Comparison of ENCODE assay signal across 1 cellular context in genomic region chr1:58783993-58784757, GRCh38.
A peak's percentile ranks its signal among the peaks of the same experiment; 100 is the strongest.
TF ChIP-seq lines count a peak whose summit lies in the region.

Gene JUN, minus strand, starts transcription at chr1:58784047. Its CDS starts 977 bp downstream, at chr1:58783070.

TF ChIP-seq in HepG2, 621 proteins besides CTCF, POLR2A, EP300 and RAD21 (continued from another document and continues in another):
- TF ChIP-seq, protein P1, sequence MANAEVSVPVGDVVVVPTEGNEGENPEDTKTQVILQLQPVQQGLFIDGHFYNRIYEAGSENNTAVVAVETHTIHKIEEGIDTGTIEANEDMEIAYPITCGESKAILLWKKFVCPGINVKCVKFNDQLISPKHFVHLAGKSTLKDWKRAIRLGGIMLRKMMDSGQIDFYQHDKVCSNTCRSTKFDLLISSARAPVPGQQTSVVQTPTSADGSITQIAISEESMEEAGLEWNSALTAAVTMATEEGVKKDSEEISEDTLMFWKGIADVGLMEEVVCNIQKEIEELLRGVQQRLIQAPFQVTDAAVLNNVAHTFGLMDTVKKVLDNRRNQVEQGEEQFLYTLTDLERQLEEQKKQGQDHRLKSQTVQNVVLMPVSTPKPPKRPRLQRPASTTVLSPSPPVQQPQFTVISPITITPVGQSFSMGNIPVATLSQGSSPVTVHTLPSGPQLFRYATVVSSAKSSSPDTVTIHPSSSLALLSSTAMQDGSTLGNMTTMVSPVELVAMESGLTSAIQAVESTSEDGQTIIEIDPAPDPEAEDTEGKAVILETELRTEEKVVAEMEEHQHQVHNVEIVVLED (CRISPR knock-in tag; IDR thresholded peaks at IDR 0.05; ENCODE audit: borderline replicate concordance): peak; percentile 57; the same call in 1 of the 2 replicates
- TF ChIP-seq ZNF646 (CRISPR knock-in tag; IDR thresholded peaks at IDR 0.05) (no peak), ZNF281 (CRISPR knock-in tag; IDR thresholded peaks at IDR 0.05; ENCODE audit: borderline replicate concordance) (peak; percentile 83), NONO (IDR thresholded peaks at IDR 0.05) (no peak), NONO (CRISPR knock-in tag; conservative IDR thresholded peaks at IDR 0.05) (peak; percentile 51), HOXA5 (CRISPR knock-in tag; IDR thresholded peaks at IDR 0.05) (peak; percentile 63; the same call in 1 of the 2 replicates), ZNF674 (CRISPR knock-in tag; IDR thresholded peaks at IDR 0.05; ENCODE audit: low read depth) (no peak), ATAD3A (CRISPR knock-in tag; IDR thresholded peaks at IDR 0.05) (no peak), SYNCRIP (IDR thresholded peaks at IDR 0.05; ENCODE audit: insufficient read depth, low read depth, low read length) (no peak), ZNF225 (CRISPR knock-in tag; IDR thresholded peaks at IDR 0.05) (no peak), ZNF230 (CRISPR knock-in tag; IDR thresholded peaks at IDR 0.05) (no peak), ZNF713 (CRISPR knock-in tag; IDR thresholded peaks at IDR 0.05) (peak; percentile 30; the same call in 1 of the 2 replicates), RXRA (CRISPR knock-in tag; IDR thresholded peaks at IDR 0.05) (peak; percentile 54), JDP2 (CRISPR knock-in tag; IDR thresholded peaks at IDR 0.05; ENCODE audit: borderline replicate concordance) (no peak), SAFB2 (CRISPR knock-in tag; IDR thresholded peaks at IDR 0.05; ENCODE audit: borderline replicate concordance, low read depth) (no peak; the same call in 1 of the 2 replicates), NR2F1 (CRISPR knock-in tag; IDR thresholded peaks at IDR 0.05) (no peak), ZNF7 (CRISPR knock-in tag; IDR thresholded peaks at IDR 0.05) (no peak), ZNF337 (CRISPR knock-in tag; IDR thresholded peaks at IDR 0.05; ENCODE audit: borderline replicate concordance, low read depth) (0 out of 2 replicates have a peak, but pooled peaks have one; percentile 1), ISX (CRISPR knock-in tag; conservative IDR thresholded peaks at IDR 0.05) (no peak), FOXK1 (CRISPR knock-in tag; IDR thresholded peaks at IDR 0.05; ENCODE audit: borderline replicate concordance, low read depth) (peak; percentile 48; the same call in 1 of the 2 replicates), PAXIP1 (CRISPR knock-in tag; conservative IDR thresholded peaks at IDR 0.05) (peak; percentile 51; the same call in 1 of the 2 replicates), CCAR2 (optimal IDR thresholded peaks at IDR 0.05; ENCODE audit: low read depth, low read length) (no peak), PATZ1 (CRISPR knock-in tag; IDR thresholded peaks at IDR 0.05) (peak; percentile 92), GATAD2A (CRISPR knock-in tag; IDR thresholded peaks at IDR 0.05) (no peak), RFXAP (CRISPR knock-in tag; IDR thresholded peaks at IDR 0.05; ENCODE audit: borderline replicate concordance) (peak; percentile 59), PHF5A (CRISPR knock-in tag; IDR thresholded peaks at IDR 0.05; ENCODE audit: low read depth, unreplicated experiment) (no peak), MIER3 (CRISPR knock-in tag; IDR thresholded peaks at IDR 0.05; ENCODE audit: borderline replicate concordance) (no peak; the same call in 1 of the 2 replicates)
- TF ChIP-seq, protein P2, sequence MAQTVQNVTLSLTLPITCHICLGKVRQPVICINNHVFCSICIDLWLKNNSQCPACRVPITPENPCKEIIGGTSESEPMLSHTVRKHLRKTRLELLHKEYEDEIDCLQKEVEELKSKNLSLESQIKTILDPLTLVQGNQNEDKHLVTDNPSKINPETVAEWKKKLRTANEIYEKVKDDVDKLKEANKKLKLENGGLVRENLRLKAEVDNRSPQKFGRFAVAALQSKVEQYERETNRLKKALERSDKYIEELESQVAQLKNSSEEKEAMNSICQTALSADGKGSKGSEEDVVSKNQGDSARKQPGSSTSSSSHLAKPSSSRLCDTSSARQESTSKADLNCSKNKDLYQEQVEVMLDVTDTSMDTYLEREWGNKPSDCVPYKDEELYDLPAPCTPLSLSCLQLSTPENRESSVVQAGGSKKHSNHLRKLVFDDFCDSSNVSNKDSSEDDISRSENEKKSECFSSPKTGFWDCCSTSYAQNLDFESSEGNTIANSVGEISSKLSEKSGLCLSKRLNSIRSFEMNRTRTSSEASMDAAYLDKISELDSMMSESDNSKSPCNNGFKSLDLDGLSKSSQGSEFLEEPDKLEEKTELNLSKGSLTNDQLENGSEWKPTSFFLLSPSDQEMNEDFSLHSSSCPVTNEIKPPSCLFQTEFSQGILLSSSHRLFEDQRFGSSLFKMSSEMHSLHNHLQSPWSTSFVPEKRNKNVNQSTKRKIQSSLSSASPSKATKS (CRISPR knock-in tag; IDR thresholded peaks at IDR 0.05): no peak
- TF ChIP-seq, protein P3, sequence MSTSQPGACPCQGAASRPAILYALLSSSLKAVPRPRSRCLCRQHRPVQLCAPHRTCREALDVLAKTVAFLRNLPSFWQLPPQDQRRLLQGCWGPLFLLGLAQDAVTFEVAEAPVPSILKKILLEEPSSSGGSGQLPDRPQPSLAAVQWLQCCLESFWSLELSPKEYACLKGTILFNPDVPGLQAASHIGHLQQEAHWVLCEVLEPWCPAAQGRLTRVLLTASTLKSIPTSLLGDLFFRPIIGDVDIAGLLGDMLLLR (CRISPR knock-in tag; IDR thresholded peaks at IDR 0.05): no peak
- TF ChIP-seq, protein P4, sequence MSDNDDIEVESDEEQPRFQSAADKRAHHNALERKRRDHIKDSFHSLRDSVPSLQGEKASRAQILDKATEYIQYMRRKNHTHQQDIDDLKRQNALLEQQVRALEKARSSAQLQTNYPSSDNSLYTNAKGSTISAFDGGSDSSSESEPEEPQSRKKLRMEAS (IDR thresholded peaks at IDR 0.05): no peak; the same call in 1 of the 2 replicates
- TF ChIP-seq, protein P5, sequence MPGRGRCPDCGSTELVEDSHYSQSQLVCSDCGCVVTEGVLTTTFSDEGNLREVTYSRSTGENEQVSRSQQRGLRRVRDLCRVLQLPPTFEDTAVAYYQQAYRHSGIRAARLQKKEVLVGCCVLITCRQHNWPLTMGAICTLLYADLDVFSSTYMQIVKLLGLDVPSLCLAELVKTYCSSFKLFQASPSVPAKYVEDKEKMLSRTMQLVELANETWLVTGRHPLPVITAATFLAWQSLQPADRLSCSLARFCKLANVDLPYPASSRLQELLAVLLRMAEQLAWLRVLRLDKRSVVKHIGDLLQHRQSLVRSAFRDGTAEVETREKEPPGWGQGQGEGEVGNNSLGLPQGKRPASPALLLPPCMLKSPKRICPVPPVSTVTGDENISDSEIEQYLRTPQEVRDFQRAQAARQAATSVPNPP (CRISPR knock-in tag; IDR thresholded peaks at IDR 0.05): no peak
- TF ChIP-seq, protein P6, sequence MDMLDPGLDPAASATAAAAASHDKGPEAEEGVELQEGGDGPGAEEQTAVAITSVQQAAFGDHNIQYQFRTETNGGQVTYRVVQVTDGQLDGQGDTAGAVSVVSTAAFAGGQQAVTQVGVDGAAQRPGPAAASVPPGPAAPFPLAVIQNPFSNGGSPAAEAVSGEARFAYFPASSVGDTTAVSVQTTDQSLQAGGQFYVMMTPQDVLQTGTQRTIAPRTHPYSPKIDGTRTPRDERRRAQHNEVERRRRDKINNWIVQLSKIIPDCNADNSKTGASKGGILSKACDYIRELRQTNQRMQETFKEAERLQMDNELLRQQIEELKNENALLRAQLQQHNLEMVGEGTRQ (IDR thresholded peaks at IDR 0.05; ENCODE audit: low read depth, low read length): no peak
- TF ChIP-seq, protein P6 (CRISPR knock-in tag; IDR thresholded peaks at IDR 0.05; ENCODE audit: borderline replicate concordance): no peak
